8 cellular contexts compared by ENCODE assay signal in genomic region chr10:119207713-119208552, GRCh38. TPM values are rescaled to one million over a fixed set of nuclear protein-coding genes. Genes with fewer than 3 reads are reported as not detected.
A peak's percentile ranks its signal among the peaks of the same experiment; 100 is the strongest.
DNase-seq lines count a peak whose midpoint lies in the region; ATAC-seq and TF ChIP-seq lines count a peak whose summit lies in the region.

No MANE protein-coding gene starts in this region.

- peak overlapping the region; percentile 93 for H3K27ac Mint-ChIP-seq in activated naive CD8-positive, alpha-beta T cell

- H2AK5ac ChIP-seq in neuronal stem cell (ENCODE audit: low read depth, low read length): no peak overlapping the region

- peak overlapping the region; percentile 97 for H3K9ac ChIP-seq in neuronal stem cell (ENCODE audit: low read depth, low read length, poor library complexity)

- H3K4me3 ChIP-seq in neuronal stem cell (ENCODE audit: low read length in 2 of 2) (peak overlapping the region; percentile 59 to 93), vagina (peak overlapping the region; percentile 88 to 94)

- H2BK120ac ChIP-seq in neuronal stem cell (ENCODE audit: low read depth, low read length): no peak overlapping the region

- no peaks in the 10 kb centered on the region for H3K9me3 ChIP-seq in neuronal stem cell (replicated peaks in 1 of 2; ENCODE audit: control insufficient read depth in 2 of 2, insufficient read depth in 1 of 2, low read depth in 1 of 2, low read length in 2 of 2)
- no peaks in the 10 kb centered on the region for H3K9me3 ChIP-seq in vagina

- H3K27me3 ChIP-seq in neuronal stem cell (ENCODE audit: control insufficient read depth in 3 of 3, insufficient read depth in 3 of 3, low read depth in 1 of 3, low read length in 3 of 3) (no peaks in the 10 kb centered on the region), vagina (no peaks in the 10 kb centered on the region)

- H2BK15ac ChIP-seq in neuronal stem cell (ENCODE audit: low read length): peak overlapping the region; percentile 86

- H3K18ac ChIP-seq in neuronal stem cell (ENCODE audit: low read length): peak overlapping the region; percentile 92

- H3K4ac ChIP-seq in neuronal stem cell (ENCODE audit: low read length): no peak overlapping the region

- H4K8ac ChIP-seq in neuronal stem cell (ENCODE audit: low read depth, low read length): no peak overlapping the region

- no peak overlapping the region for H2BK5ac ChIP-seq in neuronal stem cell (ENCODE audit: low read length)

- H3K27ac ChIP-seq in neuronal stem cell (replicated peaks; ENCODE audit: low read length): peak overlapping the region; percentile 47
- H3K27ac ChIP-seq in vagina: peak overlapping the region; percentile 96

- H3K27me3 Mint-ChIP-seq in activated naive CD8-positive, alpha-beta T cell: no peaks in the 10 kb centered on the region

- no peak for TF ChIP-seq POLR2A in GM18505 (IDR thresholded peaks at IDR 0.05; ENCODE audit: borderline replicate concordance, extremely low read depth, insufficient read depth, insufficient read length)
- TF ChIP-seq POLR2A in vagina (IDR thresholded peaks at IDR 0.05): no peak

- WGBS in neuronal stem cell (ENCODE audit: extremely low coverage in 2 of 2, insufficient read length in 2 of 2, insufficient replicate concordance in 1 of 2), 2 donors: no CpG with 5 or more reads among the region's 62 CpGs

- peaks cover 58% of the 10 kb centered on the region for H3K4me1 Mint-ChIP-seq in activated naive CD8-positive, alpha-beta T cell (ENCODE audit: low read depth)

- H3K4me3 Mint-ChIP-seq in activated naive CD8-positive, alpha-beta T cell: peak overlapping the region; percentile 98

- H2AFZ ChIP-seq in neuronal stem cell (ENCODE audit: low read length): peak overlapping the region; percentile 85

- TF ChIP-seq CTCF in vagina (IDR thresholded peaks at IDR 0.05): no peak

- peak; percentile 6 for ATAC-seq in GM18505 (IDR thresholded peaks at IDR 0.05; ENCODE audit: unreplicated experiment)
- peak; percentile 6 for ATAC-seq in HG02885 (IDR thresholded peaks at IDR 0.05; ENCODE audit: poor library complexity, unreplicated experiment)

- H4K91ac ChIP-seq in neuronal stem cell (ENCODE audit: low read depth, low read length, poor library complexity): no peak overlapping the region

- H3K4me1 ChIP-seq in neuronal stem cell (ENCODE audit: control insufficient read depth in 2 of 2, insufficient read depth in 1 of 2, low read depth in 1 of 2, low read length in 2 of 2): peaks cover 18 to 37% of the 10 kb centered on the region in 2 donors
- H3K4me1 ChIP-seq in vagina: peaks cover 48% of the 10 kb centered on the region

- intact Hi-C loops in vagina (cut with DNase I): loop anchor here (5.0 kb wide), 2 partner anchors 44 to 234 kb away; no protein-coding TSS in a partner anchor

- H3K36me3 ChIP-seq in neuronal stem cell (replicated peaks in 1 of 2; ENCODE audit: control insufficient read depth in 2 of 2, insufficient read depth in 2 of 2, low read length in 2 of 2) (no peaks in the 10 kb centered on the region), vagina (no peaks in the 10 kb centered on the region)

- no peaks in the 10 kb centered on the region for H3K79me1 ChIP-seq in neuronal stem cell (ENCODE audit: low read depth, low read length)

- peak overlapping the region; percentile 43 for H3K14ac ChIP-seq in neuronal stem cell (ENCODE audit: low read length)

- H2BK12ac ChIP-seq in neuronal stem cell (ENCODE audit: low read length): no peak overlapping the region

- H3K9me3 Mint-ChIP-seq in activated naive CD8-positive, alpha-beta T cell (ENCODE audit: low read depth): no peaks in the 10 kb centered on the region

- peak overlapping the region; percentile 8 for H3K23ac ChIP-seq in neuronal stem cell (ENCODE audit: low read depth, low read length, poor library complexity)

- no peaks in the 10 kb centered on the region for H3K36me3 Mint-ChIP-seq in activated naive CD8-positive, alpha-beta T cell

- peak; percentile 45 for DNase-seq in OCI-M1 (lab: John Stamatoyannopoulos, UW)
- peak; percentile 49 for DNase-seq in glomerular visceral epithelial cell (ENCODE audit: extremely low spot score)
- peak; percentile 58 for DNase-seq in neuronal stem cell (ENCODE audit: low spot score)
- DNase-seq in vagina (ENCODE audit: extremely low spot score in 2 of 2): peak in 1 of 2 donors; percentile 92
- no peak for DNase-seq in SKM-1 (lab: John Stamatoyannopoulos, UW; ENCODE audit: unreplicated experiment)

- peak overlapping the region; percentile 97 for H3K4me2 ChIP-seq in neuronal stem cell (ENCODE audit: insufficient read depth, low read length, poor library complexity, severe bottlenecking)

RNA-seq across cellular contexts. Expression of gene GRK5, which starts 0.6 kb away (rescaled TPM):
- 10.4 TPM for polyA plus RNA-seq in neuronal stem cell (2013, experiment 1 of 2)
- polyA plus RNA-seq in neuronal stem cell (2013, experiment 2 of 2): 10.9 TPM
- total RNA-seq in vagina: 16.5 TPM

RNA-seq across cellular contexts. Expression of gene PRDX3, which starts 29.3 kb away (rescaled TPM):
- polyA plus RNA-seq in neuronal stem cell (2013, experiment 1 of 2): 169 TPM
- polyA plus RNA-seq in neuronal stem cell (2013, experiment 2 of 2): 170 TPM
- total RNA-seq in vagina: 83.2 TPM

RNA-seq across cellular contexts. Expression of gene SFXN4, which starts 42.4 kb away (rescaled TPM):
- polyA plus RNA-seq in neuronal stem cell (2013, experiment 1 of 2): 21.8 TPM
- 20.0 TPM for polyA plus RNA-seq in neuronal stem cell (2013, experiment 2 of 2)
- total RNA-seq in vagina: 12.3 TPM
